Comparison of ENCODE assay signal across 3 cellular contexts in genomic region chr4:23986270-23986669, GRCh38.
"Had no signal": no experiment of that assay in that cellular context is flagged by ENCODE, and none has a peak within 500 bp of the region (broad histone marks: within the 10 kb centered on the region; RNA-seq: fewer than 3 reads in every experiment).

No MANE protein-coding gene starts in this region.

- H3K4me3 ChIP-seq: GM12878 had no signal

- ATAC-seq: GM12878 had no signal

- DNase-seq: GDM1, GF-D8 had no signal
